8 cellular contexts compared by ENCODE assay signal in the genomic region with DNA sequence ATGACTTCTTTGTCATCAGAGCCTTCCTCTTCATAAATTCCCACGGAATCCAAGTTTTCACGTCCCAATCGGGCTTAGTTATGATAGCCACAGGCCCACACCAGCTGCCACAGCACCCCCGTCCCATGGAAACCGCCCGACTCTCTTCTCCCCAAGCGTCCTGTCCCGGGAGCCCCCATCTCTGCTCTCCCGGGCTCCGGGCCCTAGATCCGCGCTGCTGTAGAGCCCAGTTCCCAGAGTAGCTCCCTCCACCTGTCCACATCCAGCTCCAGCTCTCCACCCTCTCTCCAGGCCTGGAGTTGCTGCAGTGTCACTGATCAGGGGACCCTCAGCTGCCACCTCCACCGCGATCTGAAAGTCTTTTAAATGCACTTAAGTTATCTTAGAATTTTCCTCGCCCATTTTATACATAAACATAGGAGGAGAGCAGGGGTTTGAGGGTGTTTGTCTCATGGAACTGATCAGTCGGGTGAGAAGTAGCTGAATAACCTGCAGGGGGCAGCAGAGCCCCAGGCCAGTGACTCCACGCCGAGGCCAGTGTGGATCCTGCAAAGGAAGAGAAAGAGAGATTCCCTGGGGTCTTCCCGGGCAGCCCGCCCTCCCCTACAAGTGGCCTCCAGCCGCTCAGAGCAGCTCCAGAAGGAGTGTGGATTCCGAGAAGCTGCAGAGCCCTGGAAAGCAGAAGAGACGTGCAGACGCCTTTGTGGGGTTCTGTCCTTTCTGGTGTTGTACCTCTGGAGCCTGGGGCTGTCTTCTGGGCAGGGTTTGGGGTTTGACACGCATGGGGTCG. TPM values are rescaled to one million over a fixed set of nuclear protein-coding genes. Genes with fewer than 3 reads are reported as not detected.
DNase-seq lines count a peak whose midpoint lies in the region; ATAC-seq and TF ChIP-seq lines count a peak whose summit lies in the region.

No MANE protein-coding gene starts in this region.

- TF ChIP-seq CTCF in uterus (IDR thresholded peaks at IDR 0.05), result peak; percentile 71 to 83 (median 80)

- TF ChIP-seq POLR2A in uterus (IDR thresholded peaks at IDR 0.05), result peak in 1 of 2 donors; percentile 7

- no peaks in the 10 kb centered on the region for H3K27me3 Mint-ChIP-seq in T-helper 17 cell

- peaks cover 20% of the 10 kb centered on the region for H3K4me1 Mint-ChIP-seq in T-helper 17 cell

- H3K27me3 ChIP-seq in MG63, result no peaks in the 10 kb centered on the region; the same call in none of the 2 replicates
- no peaks in the 10 kb centered on the region for H3K27me3 ChIP-seq in uterus

- ATAC-seq in T-helper 17 cell, result peak; percentile 49
- ATAC-seq in GM21367 (IDR thresholded peaks at IDR 0.05; ENCODE audit: unreplicated experiment), result no peak

- H3K4me1 ChIP-seq in uterus, result peaks cover 0 to 6% of the 10 kb centered on the region in 2 donors

- DNase-seq in EL (peak; percentile 67), MG63 (peak; percentile 36), T-helper 17 cell (peak; percentile 54 to 64 (median 58)), amygdala (lab: John Stamatoyannopoulos, UW) (peak; percentile 4 to 86 (median 48)), hepatic stellate cell (ENCODE audit: low spot score) (peak; percentile 71), renal cortical epithelial cell (ENCODE audit: low read depth) (peak; percentile 29), uterus (peak; percentile 75 to 79)

- H3K4me3 Mint-ChIP-seq in T-helper 17 cell, result peak overlapping the region; percentile 91

- H3K27ac ChIP-seq in uterus, result peak overlapping the region; percentile 89 to 99

- no peaks in the 10 kb centered on the region for H3K36me3 ChIP-seq in MG63
- H3K36me3 ChIP-seq in uterus, result no peaks in the 10 kb centered on the region

- H3K36me3 Mint-ChIP-seq in T-helper 17 cell (ENCODE audit: low read depth), result peaks cover 2% of the 10 kb centered on the region

- H3K4me3 ChIP-seq in MG63, result no peak overlapping the region
- H3K4me3 ChIP-seq in uterus, result no peak overlapping the region

- H3K9me3 ChIP-seq in MG63, result peaks cover 27% of the 10 kb centered on the region
- H3K9me3 ChIP-seq in T-helper 17 cell (ENCODE audit: control insufficient read depth, low read length, poor library complexity, severe bottlenecking), result no peaks in the 10 kb centered on the region
- H3K9me3 ChIP-seq in uterus, result no peaks in the 10 kb centered on the region

- intact Hi-C loops in uterus (cut with DNase I; ENCODE audit: low total_unique reads), result loop anchor here (2.0 kb wide), 1 partner anchor 25 kb away; no protein-coding TSS in a partner anchor

- peak overlapping the region; percentile 92 for H3K27ac Mint-ChIP-seq in T-helper 17 cell

RNA-seq across cellular contexts. Expression of gene ZNF763, which starts 1.1 kb away (rescaled TPM):
- 0.22 and 0.40 TPM in 2 replicates for total RNA-seq in MG63 (2014; rRNA removed; shearing (Covaris generic); ENCODE audit: low replicate concordance)
- 1 to 10 TPM; 1.5 to 1.7 TPM for total RNA-seq in T-helper 17 cell
- 1.7 and 5.0 TPM in 2 replicates for total RNA-seq in renal cortical epithelial cell
- total RNA-seq in uterus, result 1 to 10 TPM in 3 of 4 donors, under 1 TPM in 1; 0.88 to 6.0 (median 1.7) TPM

RNA-seq across cellular contexts. Expression of gene ZNF700, which starts 38.9 kb away (rescaled TPM):
- 19.3 and 24.5 TPM in 2 replicates for total RNA-seq in MG63 (2014; rRNA removed; shearing (Covaris generic); ENCODE audit: low replicate concordance)
- total RNA-seq in T-helper 17 cell (10 to 100 TPM; 14.3 to 18.7 TPM), renal cortical epithelial cell (10.1 and 23.2 TPM in 2 replicates), uterus (10 to 100 TPM in 3 of 4 donors, 1 to 10 TPM in 1; 9.7 to 21.2 (median 17.7) TPM)
